In genomic region chr7:153930681-153931080, GRCh38 we compare ENCODE assay signal across 3 cellular contexts.
"Had no signal": no experiment of that assay in that cellular context is flagged by ENCODE, and none has a peak within 500 bp of the region (broad histone marks: within the 10 kb centered on the region; RNA-seq: fewer than 3 reads in every experiment).

No MANE protein-coding gene starts in this region.

- DNase-seq: H9, HCEC 1CT, IMR-90 had no signal
